Comparison of ENCODE assay signal across 17 cellular contexts in the genomic region with DNA sequence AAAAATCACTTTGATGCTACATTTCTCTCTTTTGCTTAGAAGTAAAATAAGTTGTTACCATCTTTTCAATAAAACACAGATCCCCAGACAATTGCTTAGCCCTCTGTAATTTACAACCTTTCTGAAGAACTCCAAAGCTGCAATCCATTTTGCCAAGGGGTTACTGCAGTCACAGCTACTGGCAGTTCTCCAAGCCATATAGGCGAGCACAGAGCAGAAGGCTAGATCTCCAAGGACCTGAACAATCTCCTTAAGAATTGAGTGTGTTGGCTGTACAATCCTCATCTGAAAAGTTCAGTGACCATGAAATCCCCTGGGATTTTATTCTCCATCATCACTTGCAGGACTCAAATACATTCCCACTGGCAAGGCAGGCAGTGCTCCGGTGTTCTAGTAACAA.
"Had no signal": no experiment of that assay in that cellular context is flagged by ENCODE, and none has a peak within 500 bp of the region (broad histone marks: within the 10 kb centered on the region; RNA-seq: fewer than 3 reads in every experiment).

No MANE protein-coding gene starts in this region.

- H3K4me3 Mint-ChIP-seq: activated CD4-positive, alpha-beta memory T cell treated with anti-CD3 and anti-CD28 coated beads for 36 hours; activated naive CD8-positive, alpha-beta T cell treated with anti-CD3 and anti-CD28 coated beads, Interleukin-2, amount 10 ng/mL, durations not matched to agents 7 days and 5 days; activated T-cell treated with anti-CD3 and anti-CD28 coated beads, Interleukin-2, amount 50 U/mL, for 72 hours; stimulated activated naive CD8-positive, alpha-beta T cell treated with anti-CD3 and anti-CD28 coated beads, Interleukin-15, amount 100 ng/mL, for 72 hours; T-helper 2 cell treated with Interferon-gamma antibody and Interleukin-4, amounts not matched to agents 5 μg/mL and 100 μg/mL, for 36 hours had no signal

- H3K36me3 Mint-ChIP-seq: activated CD4-positive, alpha-beta memory T cell treated with anti-CD3 and anti-CD28 coated beads for 36 hours; activated naive CD8-positive, alpha-beta T cell treated with anti-CD3 and anti-CD28 coated beads, Interleukin-2, amount 10 ng/mL, durations not matched to agents 7 days and 5 days had no signal

- H3K27me3 Mint-ChIP-seq: activated CD4-positive, alpha-beta memory T cell treated with anti-CD3 and anti-CD28 coated beads for 36 hours; activated naive CD8-positive, alpha-beta T cell treated with anti-CD3 and anti-CD28 coated beads, Interleukin-2, amount 10 ng/mL, durations not matched to agents 7 days and 5 days; stimulated activated naive CD8-positive, alpha-beta T cell treated with anti-CD3 and anti-CD28 coated beads, Interleukin-15, amount 100 ng/mL, for 72 hours had no signal

- DNase-seq: activated CD4-positive, alpha-beta memory T cell treated with anti-CD3 and anti-CD28 coated beads for 36 hours; activated CD4-positive, CD25-positive, alpha-beta regulatory T cell treated with anti-CD3 and anti-CD28 coated beads, Interleukin-2, amount 50 U/mL, for 72 hours; activated gamma-delta T cell treated with Interleukin-2 at 50 U/mL for 16 hours; activated naive CD8-positive, alpha-beta T cell treated with anti-CD3 and anti-CD28 coated beads, Interleukin-2, amount 10 ng/mL, durations not matched to agents 7 days and 5 days; activated T-cell treated with anti-CD3 and anti-CD28 coated beads, Interleukin-2, amount 50 U/mL, for 72 hours; central memory CD4-positive, alpha-beta T cell; cortex of kidney; effector CD8-positive, alpha-beta T cell; kidney; retina; stimulated activated CD4-positive, alpha-beta T cell treated with anti-CD3 and anti-CD28 coated beads, Interleukin-15, amount 100 ng/mL, for 24 hours; stimulated activated CD4-positive, alpha-beta T cell treated with anti-CD3 and anti-CD28 coated beads, Interleukin-4, amount 100 ng/mL, for 4 hours; stimulated activated naive CD8-positive, alpha-beta T cell treated with anti-CD3 and anti-CD28 coated beads, Interleukin-15, amount 100 ng/mL, for 72 hours; testis; upper lobe of right lung had no signal

- H3K27ac Mint-ChIP-seq: activated CD4-positive, alpha-beta memory T cell treated with anti-CD3 and anti-CD28 coated beads for 36 hours; activated naive CD8-positive, alpha-beta T cell treated with anti-CD3 and anti-CD28 coated beads, Interleukin-2, amount 10 ng/mL, durations not matched to agents 7 days and 5 days; activated T-cell treated with anti-CD3 and anti-CD28 coated beads, Interleukin-2, amount 50 U/mL, for 72 hours; stimulated activated naive CD8-positive, alpha-beta T cell treated with anti-CD3 and anti-CD28 coated beads, Interleukin-15, amount 100 ng/mL, for 72 hours; T-helper 2 cell treated with Interferon-gamma antibody and Interleukin-4, amounts not matched to agents 5 μg/mL and 100 μg/mL, for 36 hours had no signal

- ATAC-seq: activated T-cell treated with anti-CD3 and anti-CD28 coated beads, Interleukin-2, amount 50 U/mL, for 72 hours; gastroesophageal sphincter; stimulated activated naive CD8-positive, alpha-beta T cell treated with anti-CD3 and anti-CD28 coated beads, Interleukin-15, amount 100 ng/mL, for 72 hours; upper lobe of right lung had no signal

- H3K4me3 ChIP-seq: gastroesophageal sphincter, testis, upper lobe of right lung had no signal

- H3K4me1 Mint-ChIP-seq: activated naive CD8-positive, alpha-beta T cell treated with anti-CD3 and anti-CD28 coated beads, Interleukin-2, amount 10 ng/mL, durations not matched to agents 7 days and 5 days; stimulated activated naive CD8-positive, alpha-beta T cell treated with anti-CD3 and anti-CD28 coated beads, Interleukin-15, amount 100 ng/mL, for 72 hours had no signal
